1 cellular context compared by ENCODE assay signal in the genomic region with DNA sequence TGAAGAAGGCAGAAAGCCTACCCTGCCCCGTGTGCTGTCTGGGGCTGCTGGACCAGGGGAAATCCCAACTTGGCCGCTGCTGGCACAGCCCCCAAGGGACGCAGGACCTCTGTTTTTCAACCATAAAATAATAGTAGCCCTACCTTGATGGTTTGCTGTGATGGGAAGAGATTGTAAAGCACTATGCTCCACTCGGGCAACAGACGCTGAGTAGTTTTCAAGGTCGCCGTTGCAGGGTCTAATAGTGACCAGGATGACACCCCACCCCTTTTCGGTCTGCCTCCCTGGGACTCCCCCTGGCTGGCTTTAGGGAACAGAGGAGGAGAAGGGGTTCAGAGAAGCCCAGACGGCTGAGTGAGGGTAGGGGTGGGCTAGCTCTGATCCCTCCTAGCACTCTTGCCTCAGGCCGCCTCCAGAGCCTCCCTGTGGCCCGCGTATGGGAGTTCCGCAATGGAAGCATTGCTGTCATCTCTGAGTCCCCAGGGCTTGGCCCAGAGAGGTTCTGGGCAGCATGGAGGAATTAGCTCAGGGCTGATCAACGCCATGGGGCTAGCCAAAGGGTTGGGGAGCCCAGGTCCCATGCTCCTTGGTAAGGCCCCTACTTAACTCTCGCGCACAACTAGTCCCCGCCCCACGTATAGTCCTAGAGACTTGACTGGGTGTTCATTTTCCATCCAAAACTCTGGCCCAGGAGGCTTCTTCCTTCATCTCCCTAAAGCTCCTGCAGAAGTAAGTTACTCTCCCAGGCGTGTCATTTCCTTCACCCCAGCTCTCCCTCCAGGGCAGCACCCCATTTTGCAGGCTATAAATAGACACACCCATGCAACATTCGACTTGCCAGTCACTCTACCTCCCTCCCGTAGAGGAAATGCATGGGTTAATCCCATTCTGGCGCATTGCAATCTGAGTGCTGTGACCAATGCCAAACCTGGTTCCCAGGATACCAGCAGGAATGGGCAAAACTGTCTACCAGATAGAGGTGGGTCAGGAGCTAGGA.
TF ChIP-seq lines count a peak whose summit lies in the region.

No MANE protein-coding gene starts in this region.

TF ChIP-seq in GM12878, 131 proteins besides CTCF, POLR2A, EP300 and RAD21 (continues in another document):
- no peak for TF ChIP-seq CHD4 (IDR thresholded peaks at IDR 0.05)
- TF ChIP-seq EED (IDR thresholded peaks at IDR 0.05; ENCODE audit: low read depth), result 0 out of 2 replicates have a peak, but pooled peaks have one; percentile 28
- TF ChIP-seq SMAD5 (IDR thresholded peaks at IDR 0.05; ENCODE audit: low read depth), result 0 out of 2 replicates have a peak, but pooled peaks have one; percentile 52
- TF ChIP-seq BRCA1 (IDR thresholded peaks at IDR 0.05; ENCODE audit: low read depth, low read length), result no peak
- TF ChIP-seq ZNF207 (IDR thresholded peaks at IDR 0.05; ENCODE audit: borderline replicate concordance), result no peak
- peak; percentile 14 for TF ChIP-seq SKIL (IDR thresholded peaks at IDR 0.05; ENCODE audit: low read depth, poor library complexity, severe bottlenecking)
- TF ChIP-seq SREBF1 (IDR thresholded peaks at IDR 0.05; ENCODE audit: low read length), result no peak
- no peak for TF ChIP-seq ASH2L (IDR thresholded peaks at IDR 0.05; ENCODE audit: borderline replicate concordance, low read depth)
- TF ChIP-seq KLF5 (IDR thresholded peaks at IDR 0.05; ENCODE audit: partially characterized antibody), result no peak
- TF ChIP-seq, protein P1, sequence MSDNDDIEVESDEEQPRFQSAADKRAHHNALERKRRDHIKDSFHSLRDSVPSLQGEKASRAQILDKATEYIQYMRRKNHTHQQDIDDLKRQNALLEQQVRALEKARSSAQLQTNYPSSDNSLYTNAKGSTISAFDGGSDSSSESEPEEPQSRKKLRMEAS (IDR thresholded peaks at IDR 0.05; ENCODE audit: low read depth, low read length), result no peak
- no peak for TF ChIP-seq ZBTB11 (CRISPR knock-in tag; IDR thresholded peaks at IDR 0.05)
- TF ChIP-seq BHLHE40 (IDR thresholded peaks at IDR 0.05; ENCODE audit: borderline replicate concordance in 1 of 2, low read depth in 2 of 2, low read length in 1 of 2), result no peak
- no peak for TF ChIP-seq BMI1 (IDR thresholded peaks at IDR 0.05; ENCODE audit: borderline replicate concordance)
- TF ChIP-seq, protein P2, sequence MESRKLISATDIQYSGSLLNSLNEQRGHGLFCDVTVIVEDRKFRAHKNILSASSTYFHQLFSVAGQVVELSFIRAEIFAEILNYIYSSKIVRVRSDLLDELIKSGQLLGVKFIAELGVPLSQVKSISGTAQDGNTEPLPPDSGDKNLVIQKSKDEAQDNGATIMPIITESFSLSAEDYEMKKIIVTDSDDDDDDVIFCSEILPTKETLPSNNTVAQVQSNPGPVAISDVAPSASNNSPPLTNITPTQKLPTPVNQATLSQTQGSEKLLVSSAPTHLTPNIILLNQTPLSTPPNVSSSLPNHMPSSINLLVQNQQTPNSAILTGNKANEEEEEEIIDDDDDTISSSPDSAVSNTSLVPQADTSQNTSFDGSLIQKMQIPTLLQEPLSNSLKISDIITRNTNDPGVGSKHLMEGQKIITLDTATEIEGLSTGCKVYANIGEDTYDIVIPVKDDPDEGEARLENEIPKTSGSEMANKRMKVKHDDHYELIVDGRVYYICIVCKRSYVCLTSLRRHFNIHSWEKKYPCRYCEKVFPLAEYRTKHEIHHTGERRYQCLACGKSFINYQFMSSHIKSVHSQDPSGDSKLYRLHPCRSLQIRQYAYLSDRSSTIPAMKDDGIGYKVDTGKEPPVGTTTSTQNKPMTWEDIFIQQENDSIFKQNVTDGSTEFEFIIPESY (IDR thresholded peaks at IDR 0.05), result no peak
- no peak for TF ChIP-seq IRF5 (IDR thresholded peaks at IDR 0.05; ENCODE audit: borderline replicate concordance)
- TF ChIP-seq EZH2 (IDR thresholded peaks at IDR 0.05; ENCODE audit: borderline replicate concordance, control insufficient read depth, low read depth, low read length), result no peak
- TF ChIP-seq PAX5 (IDR thresholded peaks at IDR 0.05; ENCODE audit: borderline replicate concordance, low read depth, low read length), result no peak
- no peak for TF ChIP-seq REST (IDR thresholded peaks at IDR 0.05; ENCODE audit: low read depth, low read length)
- no peak for TF ChIP-seq TCF7 (IDR thresholded peaks at IDR 0.05; ENCODE audit: borderline replicate concordance)
- TF ChIP-seq SP1 (IDR thresholded peaks at IDR 0.05; ENCODE audit: low read depth, low read length), result no peak
- no peak for TF ChIP-seq ZBTB40 (IDR thresholded peaks at IDR 0.05; ENCODE audit: borderline replicate concordance)
- TF ChIP-seq, protein P3, sequence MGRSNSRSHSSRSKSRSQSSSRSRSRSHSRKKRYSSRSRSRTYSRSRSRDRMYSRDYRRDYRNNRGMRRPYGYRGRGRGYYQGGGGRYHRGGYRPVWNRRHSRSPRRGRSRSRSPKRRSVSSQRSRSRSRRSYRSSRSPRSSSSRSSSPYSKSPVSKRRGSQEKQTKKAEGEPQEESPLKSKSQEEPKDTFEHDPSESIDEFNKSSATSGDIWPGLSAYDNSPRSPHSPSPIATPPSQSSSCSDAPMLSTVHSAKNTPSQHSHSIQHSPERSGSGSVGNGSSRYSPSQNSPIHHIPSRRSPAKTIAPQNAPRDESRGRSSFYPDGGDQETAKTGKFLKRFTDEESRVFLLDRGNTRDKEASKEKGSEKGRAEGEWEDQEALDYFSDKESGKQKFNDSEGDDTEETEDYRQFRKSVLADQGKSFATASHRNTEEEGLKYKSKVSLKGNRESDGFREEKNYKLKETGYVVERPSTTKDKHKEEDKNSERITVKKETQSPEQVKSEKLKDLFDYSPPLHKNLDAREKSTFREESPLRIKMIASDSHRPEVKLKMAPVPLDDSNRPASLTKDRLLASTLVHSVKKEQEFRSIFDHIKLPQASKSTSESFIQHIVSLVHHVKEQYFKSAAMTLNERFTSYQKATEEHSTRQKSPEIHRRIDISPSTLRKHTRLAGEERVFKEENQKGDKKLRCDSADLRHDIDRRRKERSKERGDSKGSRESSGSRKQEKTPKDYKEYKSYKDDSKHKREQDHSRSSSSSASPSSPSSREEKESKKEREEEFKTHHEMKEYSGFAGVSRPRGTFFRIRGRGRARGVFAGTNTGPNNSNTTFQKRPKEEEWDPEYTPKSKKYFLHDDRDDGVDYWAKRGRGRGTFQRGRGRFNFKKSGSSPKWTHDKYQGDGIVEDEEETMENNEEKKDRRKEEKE (IDR thresholded peaks at IDR 0.05), result no peak
